In the genomic region with DNA sequence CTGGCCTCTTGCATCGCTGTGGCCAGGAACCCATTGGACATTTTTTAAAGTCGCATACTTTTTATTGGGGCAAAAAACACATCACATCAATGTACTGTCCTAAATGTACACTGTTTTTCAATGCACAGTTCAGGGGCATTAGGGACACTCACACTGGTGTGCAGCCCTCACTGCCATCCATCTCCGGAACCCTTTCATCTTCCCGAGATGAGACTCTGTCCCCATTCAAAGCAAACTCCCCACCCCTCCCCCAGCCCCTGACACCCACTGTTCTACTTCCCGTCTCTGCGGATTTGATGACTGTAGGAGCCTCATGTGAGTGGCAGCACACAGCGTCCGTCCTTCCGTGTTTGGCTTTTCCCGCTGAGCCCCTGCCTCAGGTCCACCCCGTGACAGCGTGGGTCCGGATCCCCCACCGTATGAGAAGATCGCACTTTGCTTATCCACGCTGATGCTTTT, we compare ENCODE assay signal across 11 cellular contexts. TPM values are rescaled to one million over a fixed set of nuclear protein-coding genes. Genes with fewer than 3 reads are reported as not detected.
DNase-seq lines count a peak whose midpoint lies in the region; ATAC-seq and TF ChIP-seq lines count a peak whose summit lies in the region.
"Had no signal": no experiment of that assay in that cellular context is flagged by ENCODE, and none has a peak within 500 bp of the region (broad histone marks: within the 10 kb centered on the region; RNA-seq: fewer than 3 reads in every experiment).

No MANE protein-coding gene starts in this region.

- H3K4me3 ChIP-seq in right cardiac atrium (ENCODE audit: low read length) (no peak overlapping the region), BE2C (ENCODE audit: low read depth, low read length) (no peak overlapping the region)

- no peak overlapping the region for H3K4me3 Mint-ChIP-seq in activated T-helper 1 cell treated with anti-CD3 and anti-CD28 coated beads, Interleukin-12 subunit alpha, Interleukin-12 subunit beta, Interleukin-2, Interleukin-4 antibody, amounts not matched to agents 30 ng/mL and 10 ng/mL and 1 ng/mL, durations not matched to agents 14 hours and 24 hours and 36 hours
- peak overlapping the region; percentile 39 for H3K4me3 Mint-ChIP-seq in neural crest cell

- TF ChIP-seq CTCF in neural crest cell (conservative IDR thresholded peaks at IDR 0.05) (no peak), BE2C (IDR thresholded peaks at IDR 0.05; ENCODE audit: low read depth, low read length) (no peak)

- no peaks in the 10 kb centered on the region for H3K27me3 ChIP-seq in right cardiac atrium (ENCODE audit: control insufficient read depth, insufficient read depth)
- H3K27me3 ChIP-seq in BE2C, result no peaks in the 10 kb centered on the region

- no peaks in the 10 kb centered on the region for H3K9me3 Mint-ChIP-seq in activated T-helper 1 cell treated with anti-CD3 and anti-CD28 coated beads, Interleukin-12 subunit alpha, Interleukin-12 subunit beta, Interleukin-2, Interleukin-4 antibody, amounts not matched to agents 30 ng/mL and 10 ng/mL and 1 ng/mL, durations not matched to agents 14 hours and 24 hours and 36 hours
- H3K9me3 Mint-ChIP-seq in neural crest cell, result no peaks in the 10 kb centered on the region

- no peaks in the 10 kb centered on the region for H3K36me3 Mint-ChIP-seq in activated T-helper 1 cell treated with anti-CD3 and anti-CD28 coated beads, Interleukin-12 subunit alpha, Interleukin-12 subunit beta, Interleukin-2, Interleukin-4 antibody, amounts not matched to agents 30 ng/mL and 10 ng/mL and 1 ng/mL, durations not matched to agents 14 hours and 24 hours and 36 hours (ENCODE audit: low read depth)
- H3K36me3 Mint-ChIP-seq in neural crest cell (ENCODE audit: low read depth), result no peaks in the 10 kb centered on the region

- H3K4me1 ChIP-seq in right cardiac atrium (ENCODE audit: control insufficient read depth, insufficient read depth, low read length), result no peaks in the 10 kb centered on the region
- H3K4me1 ChIP-seq in BE2C, result no peaks in the 10 kb centered on the region

- intact Hi-C loops in left cardiac atrium (cut with DNase I), result no loop called here
- intact Hi-C loops in right cardiac atrium (cut with DNase I), result loop anchor here in 1 of 4 donors (10.0 kb wide), 1 partner anchor 61 kb away; a partner anchor contains a TSS
- intact Hi-C loops in activated T-helper 1 cell treated with anti-CD3 and anti-CD28 coated beads, Interleukin-12 subunit alpha, Interleukin-12 subunit beta, Interleukin-2, Interleukin-4 antibody, amounts not matched to agents 30 ng/mL and 10 ng/mL and 1 ng/mL, durations not matched to agents 14 hours and 24 hours and 36 hours (cut with micrococcal nuclease), result no loop called here

- H3K4me1 Mint-ChIP-seq in activated T-helper 1 cell treated with anti-CD3 and anti-CD28 coated beads, Interleukin-12 subunit alpha, Interleukin-12 subunit beta, Interleukin-2, Interleukin-4 antibody, amounts not matched to agents 30 ng/mL and 10 ng/mL and 1 ng/mL, durations not matched to agents 14 hours and 24 hours and 36 hours (ENCODE audit: low read depth), result peaks cover 6% of the 10 kb centered on the region
- H3K4me1 Mint-ChIP-seq in neural crest cell, result peaks cover 29% of the 10 kb centered on the region

- H3K36me3 ChIP-seq in BE2C, result no peaks in the 10 kb centered on the region

- ATAC-seq in left cardiac atrium, result no peak
- no peak for ATAC-seq in right cardiac atrium
- no peak for ATAC-seq in GM19351 (IDR thresholded peaks at IDR 0.05; ENCODE audit: unreplicated experiment)

- H3K9me3 ChIP-seq in right cardiac atrium (ENCODE audit: control insufficient read depth, low read length) (no peaks in the 10 kb centered on the region), BE2C (no peaks in the 10 kb centered on the region)

- H3K27ac Mint-ChIP-seq in activated T-helper 1 cell treated with anti-CD3 and anti-CD28 coated beads, Interleukin-12 subunit alpha, Interleukin-12 subunit beta, Interleukin-2, Interleukin-4 antibody, amounts not matched to agents 30 ng/mL and 10 ng/mL and 1 ng/mL, durations not matched to agents 14 hours and 24 hours and 36 hours, result peak overlapping the region; percentile 30
- H3K27ac Mint-ChIP-seq in neural crest cell (ENCODE audit: unreplicated experiment), result no peak overlapping the region

- H3K27ac ChIP-seq in right cardiac atrium (ENCODE audit: low read length), result no peak overlapping the region
- H3K27ac ChIP-seq: C4-2B had no signal

- 48% methylated on average over 16 of the region's 16 CpGs for WGBS in right cardiac atrium

- DNase-seq in left cardiac atrium, result peak; percentile 16
- DNase-seq in right cardiac atrium, result no peak
- no peak for DNase-seq in activated T-helper 1 cell treated with anti-CD3 and anti-CD28 coated beads, Interleukin-12 subunit alpha, Interleukin-12 subunit beta, Interleukin-2, Interleukin-4 antibody, amounts not matched to agents 30 ng/mL and 10 ng/mL and 1 ng/mL, durations not matched to agents 14 hours and 24 hours and 36 hours (ENCODE audit: low spot score)
- no peak for DNase-seq in neural crest cell (ENCODE audit: low read depth, low spot score)
- no peak for DNase-seq in BE2C
- no peak for DNase-seq in HUDEP-2 (lab: John Stamatoyannopoulos, UW; ENCODE audit: unreplicated experiment in 76 of 76)
- DNase-seq in NCI-H1092 (lab: John Stamatoyannopoulos, UW), result no peak
- DNase-seq: kidney glomerular epithelial cell, NCI-H2081 treated with DMSO at 0.1 percent for 48 hours had no signal

- no peaks in the 10 kb centered on the region for H3K27me3 Mint-ChIP-seq in activated T-helper 1 cell treated with anti-CD3 and anti-CD28 coated beads, Interleukin-12 subunit alpha, Interleukin-12 subunit beta, Interleukin-2, Interleukin-4 antibody, amounts not matched to agents 30 ng/mL and 10 ng/mL and 1 ng/mL, durations not matched to agents 14 hours and 24 hours and 36 hours (ENCODE audit: insufficient read depth)
- H3K27me3 Mint-ChIP-seq in neural crest cell (ENCODE audit: low read depth), result no peaks in the 10 kb centered on the region

RNA-seq across cellular contexts. Expression of a gene that starts 41.8 kb away (rescaled TPM):
- not detected for total RNA-seq in left cardiac atrium
- not detected for total RNA-seq in right cardiac atrium
- polyA plus RNA-seq in right cardiac atrium, result not detected
- total RNA-seq in activated T-helper 1 cell treated with anti-CD3 and anti-CD28 coated beads, Interleukin-12 subunit alpha, Interleukin-12 subunit beta, Interleukin-2, Interleukin-4 antibody, amounts not matched to agents 30 ng/mL and 10 ng/mL and 1 ng/mL, durations not matched to agents 14 hours and 24 hours and 36 hours, result not detected in 2 replicates
- 0.61 and 0.68 TPM in 2 replicates for total RNA-seq in neural crest cell
- polyA plus RNA-seq in BE2C (2012; ENCODE audit: insufficient read depth, insufficient read length, low read depth), result 141 TPM

RNA-seq across cellular contexts. Expression of a gene that starts 52.4 kb away (rescaled TPM):
- total RNA-seq in left cardiac atrium (not detected), right cardiac atrium (1 to 10 TPM in 1 of 4 donors, not detected in 3; 1.1 TPM), neural crest cell (not detected in 2 replicates)
- polyA plus RNA-seq in right cardiac atrium, result not detected
- total RNA-seq in activated T-helper 1 cell treated with anti-CD3 and anti-CD28 coated beads, Interleukin-12 subunit alpha, Interleukin-12 subunit beta, Interleukin-2, Interleukin-4 antibody, amounts not matched to agents 30 ng/mL and 10 ng/mL and 1 ng/mL, durations not matched to agents 14 hours and 24 hours and 36 hours, result not detected in 2 replicates
- polyA plus RNA-seq in BE2C (2012; ENCODE audit: insufficient read depth, insufficient read length, low read depth), result not detected

RNA-seq across cellular contexts. Expression of a gene that starts 57.0 kb away (rescaled TPM):
- total RNA-seq in left cardiac atrium (under 1 TPM; 0.39 to 0.50 TPM), right cardiac atrium (under 1 TPM in 3 of 4 donors, not detected in 1; 0.23 to 0.51 (median 0.35) TPM), neural crest cell (0.16 TPM in 1 of 2 replicates, not detected in the other)
- 0.20 TPM for polyA plus RNA-seq in right cardiac atrium
- total RNA-seq in activated T-helper 1 cell treated with anti-CD3 and anti-CD28 coated beads, Interleukin-12 subunit alpha, Interleukin-12 subunit beta, Interleukin-2, Interleukin-4 antibody, amounts not matched to agents 30 ng/mL and 10 ng/mL and 1 ng/mL, durations not matched to agents 14 hours and 24 hours and 36 hours, result 0.42 and 0.54 TPM in 2 replicates
- polyA plus RNA-seq in BE2C (2012; ENCODE audit: insufficient read depth, insufficient read length, low read depth), result not detected
